Comparison of ENCODE assay signal across 15 cellular contexts in genomic region chr1:205346956-205347574, GRCh38. TPM values are rescaled to one million over a fixed set of nuclear protein-coding genes. Genes with fewer than 3 reads are reported as not detected.
DNase-seq lines count a peak whose midpoint lies in the region; ATAC-seq, FAIRE-seq and TF ChIP-seq lines count a peak whose summit lies in the region.
"Had no signal": no experiment of that assay in that cellular context is flagged by ENCODE, and none has a peak within 500 bp of the region (broad histone marks: within the 10 kb centered on the region; RNA-seq: fewer than 3 reads in every experiment).

No MANE protein-coding gene starts in this region.

- TF ChIP-seq EP300 in A549 (IDR thresholded peaks at IDR 0.05): no peak

- no peak for TF ChIP-seq POLR2A in A549 (IDR thresholded peaks at IDR 0.05; ENCODE audit: low read length)

- H3K4me3 Mint-ChIP-seq in activated T-cell treated with anti-CD3 and anti-CD28 coated beads, Interleukin-2, amount 50 U/mL, for 72 hours: no peak overlapping the region
- H3K4me3 Mint-ChIP-seq: activated CD4-positive, alpha-beta memory T cell treated with anti-CD3 and anti-CD28 coated beads, Interleukin-2, amount 10 ng/mL, durations not matched to agents 7 days and 5 days had no signal

- TF ChIP-seq RAD21 in A549 (conservative IDR thresholded peaks at IDR 0.05 in 1 of 2, IDR thresholded peaks at IDR 0.05 in 1 of 2): no peak

- 71% methylated on average over 10 of the region's 10 CpGs for WGBS in A549 (ENCODE audit: missing lambda C conversion rate)

- H3K4me2 ChIP-seq in A549: no peak overlapping the region

- no peak for ATAC-seq in A549
- no peak for ATAC-seq in activated T-cell treated with anti-CD3 and anti-CD28 coated beads, Interleukin-2, amount 50 U/mL, for 72 hours (replicated peaks in 1 of 2)

- H3K4me3 ChIP-seq in A549 (no peak overlapping the region), HEK293 (ENCODE audit: low read depth, low read length) (no peak overlapping the region)
- H3K4me3 ChIP-seq: ascending aorta had no signal

- POLR2A ChIA-PET in A549 (lab: Yijun Ruan, JAX) (no interaction called here), HEK293 (lab: Yijun Ruan, JAX) (no interaction called here)

- H3K4me1 ChIP-seq in A549: peaks cover 8% of the 10 kb centered on the region; the same call in 2 of the 3 replicates
- peaks cover 5% of the 10 kb centered on the region; the same call in 1 of the 2 replicates for H3K4me1 ChIP-seq in HEK293 (ENCODE audit: control insufficient read depth, insufficient read depth, low read length)

- H3K9me3 Mint-ChIP-seq in activated T-cell treated with anti-CD3 and anti-CD28 coated beads, Interleukin-2, amount 50 U/mL, for 72 hours: no peaks in the 10 kb centered on the region
- H3K9me3 Mint-ChIP-seq: activated CD4-positive, alpha-beta memory T cell treated with anti-CD3 and anti-CD28 coated beads, Interleukin-2, amount 10 ng/mL, durations not matched to agents 7 days and 5 days had no signal

- DNase-seq in A549 (ENCODE audit: low read depth in 1 of 2, low spot score in 1 of 2): peak in 1 of 2 experiments; percentile 36
- DNase-seq in RKO (ENCODE audit: low spot score): peak; percentile 29
- DNase-seq in iris pigment epithelial cell (ENCODE audit: low read depth): peak; percentile 23
- DNase-seq in activated T-cell treated with anti-CD3 and anti-CD28 coated beads, Interleukin-2, amount 50 U/mL, for 72 hours: no peak
- no peak for DNase-seq in SKM-1 treated with dmso at 0.1 percent for 144 hours (lab: John Stamatoyannopoulos, UW; ENCODE audit: unreplicated experiment)
- DNase-seq in stimulated activated naive CD4-positive, alpha-beta T cell (lab: John Stamatoyannopoulos, UW): no peak
- DNase-seq in SW480 (ENCODE audit: low spot score): no peak
- DNase-seq: activated CD4-positive, alpha-beta memory T cell treated with anti-CD3 and anti-CD28 coated beads, Interleukin-2, amount 10 ng/mL, durations not matched to agents 7 days and 5 days; activated effector memory CD4-positive, alpha-beta T cell treated with anti-CD3 and anti-CD28 coated beads, Interleukin-2, amount 50 U/mL, for 16 hours; stimulated activated CD4-positive, alpha-beta T cell treated with anti-CD3 and anti-CD28 coated beads, Interleukin-1b, Interleukin-23, amount 100 ng/mL, for 48 hours had no signal

- CTCF ChIA-PET in A549 (lab: Yijun Ruan, JAX) (interaction anchor here (0.6 to 67.1 kb wide), 8 partner anchors 10 to 184 kb away, joined by 3 to 3627 read pairs (median 39); partner anchors contain the start of gene NUAK2), HEK293 (lab: Yijun Ruan, JAX) (interaction anchor here (0.6 to 4.3 kb wide), 5 partner anchors 11 to 532 kb away, joined by 3 to 62 read pairs (median 3); no protein-coding TSS in a partner anchor)

- H3K36me3 Mint-ChIP-seq in activated T-cell treated with anti-CD3 and anti-CD28 coated beads, Interleukin-2, amount 50 U/mL, for 72 hours (ENCODE audit: insufficient read depth in 2 of 2): no peaks in the 10 kb centered on the region

- TF ChIP-seq CTCF in A549 (IDR thresholded peaks at IDR 0.05) (no peak), HEK293 (tag by site-specific recombination; IDR thresholded peaks at IDR 0.05) (no peak)

- peaks cover 56% of the 10 kb centered on the region for H3K27me3 Mint-ChIP-seq in activated T-cell treated with anti-CD3 and anti-CD28 coated beads, Interleukin-2, amount 50 U/mL, for 72 hours (ENCODE audit: low read depth)

- no peaks in the 10 kb centered on the region for H3K36me3 ChIP-seq in HEK293 (ENCODE audit: control insufficient read depth in 2 of 2, insufficient read depth in 1 of 2, low read length in 2 of 2)
- H3K36me3 ChIP-seq: ascending aorta had no signal

- H3K27ac Mint-ChIP-seq in activated T-cell treated with anti-CD3 and anti-CD28 coated beads, Interleukin-2, amount 50 U/mL, for 72 hours: no peak overlapping the region
- H3K27ac Mint-ChIP-seq: activated CD4-positive, alpha-beta memory T cell treated with anti-CD3 and anti-CD28 coated beads, Interleukin-2, amount 10 ng/mL, durations not matched to agents 7 days and 5 days had no signal

- no peak for FAIRE-seq in A549 (lab: Jason Lieb, UNC)

- peaks cover 9% of the 10 kb centered on the region for H3K4me1 Mint-ChIP-seq in activated T-cell treated with anti-CD3 and anti-CD28 coated beads, Interleukin-2, amount 50 U/mL, for 72 hours (ENCODE audit: low read depth)

- H3K27ac ChIP-seq in A549 (no peak overlapping the region), HEK293 (ENCODE audit: extremely low read depth, low read depth, low read length) (no peak overlapping the region)
- H3K27ac ChIP-seq: ascending aorta had no signal

- H3K9me3 ChIP-seq in A549 (no peaks in the 10 kb centered on the region), HEK293 (ENCODE audit: control insufficient read depth, insufficient read depth, low read depth, low read length) (no peaks in the 10 kb centered on the region)
- H3K9me3 ChIP-seq: ascending aorta had no signal

TF ChIP-seq in A549, 52 proteins besides CTCF, POLR2A, EP300 and RAD21:
- TF ChIP-seq KDM1A (IDR thresholded peaks at IDR 0.05; ENCODE audit: low read depth) (no peak), HMGXB4 (CRISPR knock-in tag; IDR thresholded peaks at IDR 0.05; ENCODE audit: borderline replicate concordance) (no peak), CEBPB (IDR thresholded peaks at IDR 0.05) (peak; percentile 13 to 30; a peak in 2 of 4 replicates)

TF ChIP-seq in HEK293, 187 proteins besides CTCF, POLR2A, EP300 and RAD21 (continues in another document):
- peak; percentile 35; the same call in 1 of the 2 replicates for TF ChIP-seq ZBTB17 (tag by site-specific recombination; IDR thresholded peaks at IDR 0.05)
- peak; percentile 46; the same call in 1 of the 2 replicates for TF ChIP-seq BCL6B (tag by site-specific recombination; IDR thresholded peaks at IDR 0.05)
- no peak for TF ChIP-seq ZBTB1 (tag by site-specific recombination; IDR thresholded peaks at IDR 0.05)
- TF ChIP-seq, protein P1, sequence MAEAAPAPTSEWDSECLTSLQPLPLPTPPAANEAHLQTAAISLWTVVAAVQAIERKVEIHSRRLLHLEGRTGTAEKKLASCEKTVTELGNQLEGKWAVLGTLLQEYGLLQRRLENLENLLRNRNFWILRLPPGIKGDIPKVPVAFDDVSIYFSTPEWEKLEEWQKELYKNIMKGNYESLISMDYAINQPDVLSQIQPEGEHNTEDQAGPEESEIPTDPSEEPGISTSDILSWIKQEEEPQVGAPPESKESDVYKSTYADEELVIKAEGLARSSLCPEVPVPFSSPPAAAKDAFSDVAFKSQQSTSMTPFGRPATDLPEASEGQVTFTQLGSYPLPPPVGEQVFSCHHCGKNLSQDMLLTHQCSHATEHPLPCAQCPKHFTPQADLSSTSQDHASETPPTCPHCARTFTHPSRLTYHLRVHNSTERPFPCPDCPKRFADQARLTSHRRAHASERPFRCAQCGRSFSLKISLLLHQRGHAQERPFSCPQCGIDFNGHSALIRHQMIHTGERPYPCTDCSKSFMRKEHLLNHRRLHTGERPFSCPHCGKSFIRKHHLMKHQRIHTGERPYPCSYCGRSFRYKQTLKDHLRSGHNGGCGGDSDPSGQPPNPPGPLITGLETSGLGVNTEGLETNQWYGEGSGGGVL (tag by site-specific recombination; IDR thresholded peaks at IDR 0.05): 0 out of 2 replicates have a peak, but pooled peaks have one; percentile 14
- peak; percentile 94 for TF ChIP-seq ZNF600 (tag by site-specific recombination; IDR thresholded peaks at IDR 0.05)
- peak; percentile 58; the same call in 1 of the 2 replicates for TF ChIP-seq WT1 (tag by site-specific recombination; IDR thresholded peaks at IDR 0.05)
- 0 out of 2 replicates have a peak, but pooled peaks have one; percentile 17 for TF ChIP-seq ZNF629 (tag by site-specific recombination; IDR thresholded peaks at IDR 0.05)
- no peak for TF ChIP-seq KLF16 (tag by site-specific recombination; IDR thresholded peaks at IDR 0.05)
- TF ChIP-seq, protein P2, sequence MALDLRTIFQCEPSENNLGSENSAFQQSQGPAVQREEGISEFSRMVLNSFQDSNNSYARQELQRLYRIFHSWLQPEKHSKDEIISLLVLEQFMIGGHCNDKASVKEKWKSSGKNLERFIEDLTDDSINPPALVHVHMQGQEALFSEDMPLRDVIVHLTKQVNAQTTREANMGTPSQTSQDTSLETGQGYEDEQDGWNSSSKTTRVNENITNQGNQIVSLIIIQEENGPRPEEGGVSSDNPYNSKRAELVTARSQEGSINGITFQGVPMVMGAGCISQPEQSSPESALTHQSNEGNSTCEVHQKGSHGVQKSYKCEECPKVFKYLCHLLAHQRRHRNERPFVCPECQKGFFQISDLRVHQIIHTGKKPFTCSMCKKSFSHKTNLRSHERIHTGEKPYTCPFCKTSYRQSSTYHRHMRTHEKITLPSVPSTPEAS (tag by site-specific recombination; IDR thresholded peaks at IDR 0.05): 0 out of 2 replicates have a peak, but pooled peaks have one; percentile 39
- 0 out of 2 replicates have a peak, but pooled peaks have one; percentile 24 for TF ChIP-seq OSR2 (tag by site-specific recombination; IDR thresholded peaks at IDR 0.05)
- TF ChIP-seq ZNF623 (tag by site-specific recombination; IDR thresholded peaks at IDR 0.05): no peak

RNA-seq across cellular contexts. Expression of gene KLHDC8A, which starts 9.7 kb away (rescaled TPM):
- polyA plus RNA-seq in A549 (2011; rRNA removed) (0.37 and 0.40 TPM in 2 replicates), A549 (2017; fragmentation: RNase III; extraction: RNeasy Plus Mini Kit Qiagen cat#74134 plus additional on column Dnase treatment) (0.32 to 0.51 TPM (median 0.34 TPM) in 3 replicates)
- polyA plus RNA-seq in A549 (2012; cell fraction: cytosol; rRNA removed): 0.33 and 0.67 TPM in 2 replicates
- polyA plus RNA-seq in A549 (2012; cell fraction: nucleus; rRNA removed): 0.26 and 0.55 TPM in 2 replicates
- polyA minus RNA-seq in A549 (2011; rRNA and poly(A)+ RNA removed): 1.8 and 1.9 TPM in 2 replicates
- not detected for total RNA-seq in activated T-cell treated with anti-CD3 and anti-CD28 coated beads, Interleukin-2, amount 50 U/mL, for 72 hours
- total RNA-seq: activated CD4-positive, alpha-beta memory T cell treated with anti-CD3 and anti-CD28 coated beads, Interleukin-2, amount 10 ng/mL, durations not matched to agents 7 days and 5 days; ascending aorta; LHCN-M2; NCI-H460; pulmonary artery endothelial cell had no signal

RNA-seq across cellular contexts. Expression of gene NUAK2, which starts 25.5 kb away (rescaled TPM):
- polyA plus RNA-seq in A549 (2011; rRNA removed) (22.6 and 29.7 TPM in 2 replicates), A549 (2017; fragmentation: RNase III; extraction: RNeasy Plus Mini Kit Qiagen cat#74134 plus additional on column Dnase treatment) (37.8 to 40.9 TPM (median 38.8 TPM) in 3 replicates)
- polyA plus RNA-seq in A549 (2012; cell fraction: cytosol; rRNA removed): 31.1 and 44.6 TPM in 2 replicates
- 58.5 and 70.7 TPM in 2 replicates for polyA plus RNA-seq in A549 (2012; cell fraction: nucleus; rRNA removed)
- polyA minus RNA-seq in A549 (2011; rRNA and poly(A)+ RNA removed): 34.3 and 54.4 TPM in 2 replicates
- total RNA-seq in activated T-cell treated with anti-CD3 and anti-CD28 coated beads, Interleukin-2, amount 50 U/mL, for 72 hours: 1 to 10 TPM; 5.4 to 5.7 TPM

Comparison
In these comparisons a context has a peak if more than half of its experiments do, and no peak if none do; other contexts are left out.
1. DNase-seq: peak in RKO (single experiment) and iris pigment epithelial cell (single experiment); none in activated T-cell treated with anti-CD3 and anti-CD28 coated beads, Interleukin-2, amount 50 U/mL, for 72 hours (0 of 2), SKM-1 treated with dmso at 0.1 percent for 144 hours (single experiment), stimulated activated naive CD4-positive, alpha-beta T cell (0 of 6) and SW480 (single experiment).